In genomic region chr6:118844915-118845314, GRCh38 we compare ENCODE assay signal across 12 cellular contexts. TPM values are rescaled to one million over a fixed set of nuclear protein-coding genes. Genes with fewer than 3 reads are reported as not detected.
DNase-seq lines count a peak whose midpoint lies in the region; ATAC-seq and TF ChIP-seq lines count a peak whose summit lies in the region.
"Had no signal": no experiment of that assay in that cellular context is flagged by ENCODE, and none has a peak within 500 bp of the region (broad histone marks: within the 10 kb centered on the region; RNA-seq: fewer than 3 reads in every experiment).

No MANE protein-coding gene starts in this region.

- H3K4me1 ChIP-seq in mammary epithelial cell (ENCODE audit: insufficient read depth, low read length) = no peaks in the 10 kb centered on the region

- peaks cover 23 to 30% of the 10 kb centered on the region in 2 donors for H3K4me1 Mint-ChIP-seq in natural killer cell treated with Interleukin-12 subunit alpha and Interleukin-12 subunit beta and Interleukin-15 and Interleukin-18, amount 100 ng/mL, for 72 hours (ENCODE audit: low read depth in 2 of 2)
- H3K4me1 Mint-ChIP-seq in natural killer cell = peaks cover 8 to 31% of the 10 kb centered on the region in 2 donors
- H3K4me1 Mint-ChIP-seq in stimulated activated naive CD8-positive, alpha-beta T cell treated with anti-CD3 and anti-CD28 coated beads, Interleukin-15, amount 100 ng/mL, for 72 hours = peaks cover 29% of the 10 kb centered on the region

- intact Hi-C loops in natural killer cell (cut with micrococcal nuclease) = no loop called here
- intact Hi-C loops in mammary epithelial cell (cut with micrococcal nuclease) = no loop called here

- no peak overlapping the region for H3K9ac ChIP-seq in mammary epithelial cell (ENCODE audit: insufficient read depth, low read length)

- no peak overlapping the region for H3K27ac ChIP-seq in mammary epithelial cell (ENCODE audit: insufficient read depth, low read depth, low read length)
- H3K27ac ChIP-seq: neutrophil had no signal

- no peak overlapping the region for H3K4me3 ChIP-seq in mammary epithelial cell (replicated peaks in 1 of 3; ENCODE audit: insufficient read depth in 1 of 3, low read depth in 2 of 3, low read length in 3 of 3)

- peak overlapping the region; percentile 47 to 89 for H3K27ac Mint-ChIP-seq in natural killer cell treated with Interleukin-12 subunit alpha and Interleukin-12 subunit beta and Interleukin-15 and Interleukin-18, amount 100 ng/mL, for 72 hours
- peak overlapping the region in 1 of 2 donors; percentile 18 for H3K27ac Mint-ChIP-seq in natural killer cell
- peak overlapping the region in 1 of 2 donors; percentile 14 for H3K27ac Mint-ChIP-seq in stimulated activated naive CD8-positive, alpha-beta T cell treated with anti-CD3 and anti-CD28 coated beads, Interleukin-15, amount 100 ng/mL, for 72 hours

- H3K9me3 ChIP-seq in mammary epithelial cell (replicated peaks; ENCODE audit: insufficient read depth, low read length) = no peaks in the 10 kb centered on the region
- H3K9me3 ChIP-seq: neutrophil had no signal

- dilution Hi-C loops in mammary epithelial cell (cut with HindIII; ENCODE audit: low sequenced_read_pairs) = no loop called here

- H3K27me3 Mint-ChIP-seq in natural killer cell treated with Interleukin-12 subunit alpha and Interleukin-12 subunit beta and Interleukin-15 and Interleukin-18, amount 100 ng/mL, for 72 hours = no peaks in the 10 kb centered on the region
- no peaks in the 10 kb centered on the region for H3K27me3 Mint-ChIP-seq in natural killer cell (ENCODE audit: low read depth in 2 of 2)
- no peaks in the 10 kb centered on the region for H3K27me3 Mint-ChIP-seq in stimulated activated naive CD8-positive, alpha-beta T cell treated with anti-CD3 and anti-CD28 coated beads, Interleukin-15, amount 100 ng/mL, for 72 hours

- no peaks in the 10 kb centered on the region for H4K20me1 ChIP-seq in mammary epithelial cell (ENCODE audit: insufficient read depth, low read length)

- peak overlapping the region; percentile 81 for H3K4me3 Mint-ChIP-seq in natural killer cell treated with Interleukin-12 subunit alpha and Interleukin-12 subunit beta and Interleukin-15 and Interleukin-18, amount 100 ng/mL, for 72 hours
- H3K4me3 Mint-ChIP-seq in natural killer cell = no peak overlapping the region
- peak overlapping the region; percentile 24 to 72 for H3K4me3 Mint-ChIP-seq in stimulated activated naive CD8-positive, alpha-beta T cell treated with anti-CD3 and anti-CD28 coated beads, Interleukin-15, amount 100 ng/mL, for 72 hours

- no peaks in the 10 kb centered on the region for H3K36me3 Mint-ChIP-seq in natural killer cell treated with Interleukin-12 subunit alpha and Interleukin-12 subunit beta and Interleukin-15 and Interleukin-18, amount 100 ng/mL, for 72 hours
- no peaks in the 10 kb centered on the region for H3K36me3 Mint-ChIP-seq in natural killer cell

- no peaks in the 10 kb centered on the region for H3K79me2 ChIP-seq in mammary epithelial cell (ENCODE audit: insufficient read depth, low read length)

- H3K4me2 ChIP-seq in mammary epithelial cell (ENCODE audit: insufficient read depth, low read depth, low read length) = no peak overlapping the region

- no peak overlapping the region for H2AFZ ChIP-seq in mammary epithelial cell (ENCODE audit: low read depth, low read length)

- no peaks in the 10 kb centered on the region for H3K9me3 Mint-ChIP-seq in natural killer cell treated with Interleukin-12 subunit alpha and Interleukin-12 subunit beta and Interleukin-15 and Interleukin-18, amount 100 ng/mL, for 72 hours
- H3K9me3 Mint-ChIP-seq in natural killer cell = no peaks in the 10 kb centered on the region
- H3K9me3 Mint-ChIP-seq in stimulated activated naive CD8-positive, alpha-beta T cell treated with anti-CD3 and anti-CD28 coated beads, Interleukin-15, amount 100 ng/mL, for 72 hours = no peaks in the 10 kb centered on the region

- BruUV-seq in mammary epithelial cell (replicated peaks; lab: Mats Ljungman, UMichigan) = no TSS peak

- ATAC-seq in natural killer cell treated with Interleukin-12 subunit alpha and Interleukin-12 subunit beta and Interleukin-15 and Interleukin-18, amount 100 ng/mL, for 72 hours = peak; percentile 67 to 87
- ATAC-seq in natural killer cell = no peak
- peak; percentile 53 for ATAC-seq in GM21825 (IDR thresholded peaks at IDR 0.05; ENCODE audit: unreplicated experiment)
- ATAC-seq in HG03565 (IDR thresholded peaks at IDR 0.05; ENCODE audit: unreplicated experiment) = peak; percentile 63
- peak; percentile 70 for ATAC-seq in stimulated activated naive CD8-positive, alpha-beta T cell treated with anti-CD3 and anti-CD28 coated beads, Interleukin-15, amount 100 ng/mL, for 72 hours

- no peaks in the 10 kb centered on the region for H3K27me3 ChIP-seq in mammary epithelial cell (ENCODE audit: insufficient read depth, low read length)
- H3K27me3 ChIP-seq: neutrophil had no signal

- 89% methylated on average over 3 of the region's 3 CpGs for WGBS in mammary epithelial cell (ENCODE audit: low coverage, missing lambda C conversion rate)

- in situ Hi-C loops in mammary epithelial cell (cut with MboI; ENCODE audit: low sequenced_read_pairs in 2 of 2) = no loop called here

- no peak for DNase-seq in natural killer cell treated with Interleukin-12 subunit alpha and Interleukin-12 subunit beta and Interleukin-15 and Interleukin-18, amount 100 ng/mL, for 72 hours (ENCODE audit: low spot score)
- no peak for DNase-seq in natural killer cell
- no peak for DNase-seq in stimulated activated naive CD8-positive, alpha-beta T cell treated with anti-CD3 and anti-CD28 coated beads, Interleukin-15, amount 100 ng/mL, for 72 hours
- DNase-seq in retina = no peak
- no peak for DNase-seq in mammary epithelial cell
- DNase-seq in NCI-H2081 treated with DMSO at 0.1 percent for 48 hours (lab: John Stamatoyannopoulos, UW) = no peak
- DNase-seq: activated CD8-positive, alpha-beta memory T cell treated with anti-CD3 and anti-CD28 coated beads, Interleukin-2, amount 50 U/mL, for 4 hours; AML-193; Right ventricle myocardium superior had no signal

- no peaks in the 10 kb centered on the region for H3K36me3 ChIP-seq in mammary epithelial cell (ENCODE audit: insufficient read depth, low read length)
- H3K36me3 ChIP-seq: neutrophil had no signal

- CTCF ChIA-PET in mammary epithelial cell (lab: Charles Lee; ENCODE audit: low non-redundant PET) = no interaction called here

- no peak for TF ChIP-seq CTCF in natural killer cell (IDR thresholded peaks at IDR 0.05)
- TF ChIP-seq CTCF in mammary epithelial cell (conservative IDR thresholded peaks at IDR 0.05 in 1 of 2, IDR thresholded peaks at IDR 0.05 in 1 of 2; ENCODE audit: extremely low read depth in 1 of 2, insufficient read depth in 1 of 2, low read depth in 1 of 2, low read length in 2 of 2) = no peak

RNA-seq across cellular contexts. Expression of gene ASF1A, which starts 49.0 kb away (rescaled TPM):
- 10 to 100 TPM; 15.9 to 36.4 TPM for total RNA-seq in natural killer cell treated with Interleukin-12 subunit alpha and Interleukin-12 subunit beta and Interleukin-15 and Interleukin-18, amount 100 ng/mL, for 72 hours
- total RNA-seq in natural killer cell (10 to 100 TPM in 2 of 3 donors, 1 to 10 TPM in 1; 9.2 to 14.5 (median 10.8) TPM), mammary epithelial cell (10 to 100 TPM; 19.8 to 29.0 TPM)
- polyA plus RNA-seq in mammary epithelial cell = 7.9 TPM
- 3.1 TPM for polyA minus RNA-seq in mammary epithelial cell

Comparison
In these comparisons a context has a peak if more than half of its experiments do, and no peak if none do; other contexts are left out.
1. ATAC-seq: peak in natural killer cell treated with Interleukin-12 subunit alpha and Interleukin-12 subunit beta and Interleukin-15 and Interleukin-18, amount 100 ng/mL, for 72 hours (2 of 2), GM21825 (single experiment), HG03565 (single experiment) and stimulated activated naive CD8-positive, alpha-beta T cell treated with anti-CD3 and anti-CD28 coated beads, Interleukin-15, amount 100 ng/mL, for 72 hours (single experiment); none in natural killer cell (0 of 3).